ENCODE assay signal across 17 cellular contexts in genomic region chr10:127309609-127310008, GRCh38.
"Had no signal": no experiment of that assay in that cellular context is flagged by ENCODE, and none has a peak within 500 bp of the region (broad histone marks: within the 10 kb centered on the region; RNA-seq: fewer than 3 reads in every experiment).

No MANE protein-coding gene starts in this region.

- ATAC-seq: activated T-cell treated with anti-CD3 and anti-CD28 coated beads, Interleukin-2, amount 50 U/mL, for 72 hours; left lobe of liver; stimulated activated naive B cell treated with anti-CD40 and anti-IgM and Interleukin-4, amounts not matched to agents 10 μg/mL and 1 μg/mL and 100 μg/mL, for 72 hours; T-helper 17 cell had no signal

- H3K4me3 ChIP-seq: dorsolateral prefrontal cortex, lung had no signal

- H3K27ac ChIP-seq: dorsolateral prefrontal cortex, VCaP had no signal

- DNase-seq: activated CD4-positive, alpha-beta T cell treated with anti-CD3 and anti-CD28 coated beads, Interleukin-2, amount 50 U/mL, for 1 hour; activated CD4-positive, CD25-positive, alpha-beta regulatory T cell treated with anti-CD3 and anti-CD28 coated beads, Interleukin-2, amount 50 U/mL, for 72 hours; activated CD8-positive, alpha-beta memory T cell treated with anti-CD3 and anti-CD28 coated beads, Interleukin-2, amount 50 U/mL, for 4 hours; activated T-cell treated with anti-CD3 and anti-CD28 coated beads, Interleukin-2, amount 50 U/mL, for 72 hours; amygdala; caudate nucleus; dorsolateral prefrontal cortex; endodermal cell; foreskin melanocyte; head of caudate nucleus; kidney; nephron progenitor cell; stimulated activated naive B cell treated with anti-CD40 and anti-IgM and Interleukin-4, amounts not matched to agents 10 μg/mL and 1 μg/mL and 100 μg/mL, for 72 hours; T-helper 17 cell had no signal
